ENCODE assay signal across 8 cellular contexts in genomic region chr2:62216616-62217015, GRCh38. TPM values are rescaled to one million over a fixed set of nuclear protein-coding genes. Genes with fewer than 3 reads are reported as not detected.
DNase-seq lines count a peak whose midpoint lies in the region; ATAC-seq and TF ChIP-seq lines count a peak whose summit lies in the region.

No MANE protein-coding gene starts in this region.

- H3K4me3 Mint-ChIP-seq in activated CD8-positive, alpha-beta T cell treated with anti-CD3 and anti-CD28 coated beads for 36 hours: no peak overlapping the region
- no peak overlapping the region for H3K4me3 Mint-ChIP-seq in Calu3 (ENCODE audit: low read depth, unreplicated experiment)

- H3K27ac Mint-ChIP-seq in activated CD8-positive, alpha-beta T cell treated with anti-CD3 and anti-CD28 coated beads for 36 hours: peak overlapping the region; percentile 76
- no peak overlapping the region for H3K27ac Mint-ChIP-seq in Calu3 (ENCODE audit: unreplicated experiment)

- TF ChIP-seq CTCF in activated CD8-positive, alpha-beta T cell treated with anti-CD3 and anti-CD28 coated beads for 36 hours (IDR thresholded peaks at IDR 0.05): no peak
- TF ChIP-seq CTCF in Calu3 (IDR thresholded peaks at IDR 0.05; ENCODE audit: unreplicated experiment): no peak

- BruUV-seq in Calu3 (replicated peaks; lab: Mats Ljungman, UMichigan): no TSS peak

- DNase-seq in GM03348 (ENCODE audit: low spot score) (peak; percentile 83), glomerular endothelial cell (ENCODE audit: extremely low read depth, low read depth, low spot score) (peak; percentile 47), skeletal muscle cell (ENCODE audit: low read depth) (peak; percentile 91), NCI-H524 treated with DMSO at 0.1 percent for 48 hours (lab: John Stamatoyannopoulos, UW) (no peak), Calu3 (no peak), T-helper 2 cell (no peak)
- peak; percentile 37 for DNase-seq in activated CD8-positive, alpha-beta T cell treated with anti-CD3 and anti-CD28 coated beads for 36 hours

- ATAC-seq in activated CD8-positive, alpha-beta T cell treated with anti-CD3 and anti-CD28 coated beads for 36 hours: no peak
- ATAC-seq in HG03039 (IDR thresholded peaks at IDR 0.05; ENCODE audit: unreplicated experiment): no peak

- POLR2A ChIA-PET in activated CD8-positive, alpha-beta T cell treated with anti-CD3 and anti-CD28 coated beads for 36 hours (lab: Charles Lee): interaction anchor here (1.1 to 4.4 kb wide), 2 partner anchors 16 to 115 kb away, joined by 3 to 20 read pairs; no protein-coding TSS in a partner anchor

- H3K27me3 Mint-ChIP-seq in activated CD8-positive, alpha-beta T cell treated with anti-CD3 and anti-CD28 coated beads for 36 hours: no peaks in the 10 kb centered on the region
- no peaks in the 10 kb centered on the region for H3K27me3 Mint-ChIP-seq in Calu3 (ENCODE audit: unreplicated experiment)

- peaks cover 21% of the 10 kb centered on the region for H3K9me3 Mint-ChIP-seq in activated CD8-positive, alpha-beta T cell treated with anti-CD3 and anti-CD28 coated beads for 36 hours
- H3K9me3 Mint-ChIP-seq in Calu3 (ENCODE audit: low read depth, unreplicated experiment): no peaks in the 10 kb centered on the region

- intact Hi-C loops in activated CD8-positive, alpha-beta T cell treated with anti-CD3 and anti-CD28 coated beads for 36 hours (cut with micrococcal nuclease): no loop called here
- intact Hi-C loops in Calu3 (cut with micrococcal nuclease; ENCODE audit: unreplicated experiment): no loop called here

- peaks cover 75% of the 10 kb centered on the region for H3K36me3 Mint-ChIP-seq in activated CD8-positive, alpha-beta T cell treated with anti-CD3 and anti-CD28 coated beads for 36 hours (ENCODE audit: low read depth)
- H3K36me3 Mint-ChIP-seq in Calu3 (ENCODE audit: insufficient read depth, unreplicated experiment): no peaks in the 10 kb centered on the region

- peaks cover 98% of the 10 kb centered on the region for H3K4me1 Mint-ChIP-seq in activated CD8-positive, alpha-beta T cell treated with anti-CD3 and anti-CD28 coated beads for 36 hours (ENCODE audit: low read depth)
- peaks cover 38% of the 10 kb centered on the region for H3K4me1 Mint-ChIP-seq in Calu3 (ENCODE audit: low read depth, unreplicated experiment)

- no peak overlapping the region for H3K4me3 ChIP-seq in skeletal muscle cell (ENCODE audit: low read depth, low read length)

- CTCF ChIA-PET in activated CD8-positive, alpha-beta T cell treated with anti-CD3 and anti-CD28 coated beads for 36 hours (lab: Charles Lee): interaction anchor here (0.7 to 2.4 kb wide), 3 partner anchors 13 to 19 kb away, joined by 3 to 6 read pairs (median 5); no protein-coding TSS in a partner anchor
- CTCF ChIA-PET in Calu3 (lab: Charles Lee): no interaction called here

RNA-seq across cellular contexts. Expression of gene B3GNT2, which starts 20.7 kb away (rescaled TPM):
- 10 to 100 TPM; 44.3 to 45.5 TPM for total RNA-seq in activated CD8-positive, alpha-beta T cell treated with anti-CD3 and anti-CD28 coated beads for 36 hours
- total RNA-seq in glomerular endothelial cell (25.1 and 27.5 TPM in 2 replicates), Calu3 (2022) (23.8 and 27.0 TPM in 2 replicates)

Comparison
In these comparisons a context has a peak if more than half of its experiments do, and no peak if none do; other contexts are left out.
1. DNase-seq: peak in GM03348 (single experiment), activated CD8-positive, alpha-beta T cell treated with anti-CD3 and anti-CD28 coated beads for 36 hours (single experiment), glomerular endothelial cell (single experiment) and skeletal muscle cell (single experiment); none in NCI-H524 treated with DMSO at 0.1 percent for 48 hours (single experiment), Calu3 (single experiment) and T-helper 2 cell (0 of 5).